9 cellular contexts compared by ENCODE assay signal in the genomic region with DNA sequence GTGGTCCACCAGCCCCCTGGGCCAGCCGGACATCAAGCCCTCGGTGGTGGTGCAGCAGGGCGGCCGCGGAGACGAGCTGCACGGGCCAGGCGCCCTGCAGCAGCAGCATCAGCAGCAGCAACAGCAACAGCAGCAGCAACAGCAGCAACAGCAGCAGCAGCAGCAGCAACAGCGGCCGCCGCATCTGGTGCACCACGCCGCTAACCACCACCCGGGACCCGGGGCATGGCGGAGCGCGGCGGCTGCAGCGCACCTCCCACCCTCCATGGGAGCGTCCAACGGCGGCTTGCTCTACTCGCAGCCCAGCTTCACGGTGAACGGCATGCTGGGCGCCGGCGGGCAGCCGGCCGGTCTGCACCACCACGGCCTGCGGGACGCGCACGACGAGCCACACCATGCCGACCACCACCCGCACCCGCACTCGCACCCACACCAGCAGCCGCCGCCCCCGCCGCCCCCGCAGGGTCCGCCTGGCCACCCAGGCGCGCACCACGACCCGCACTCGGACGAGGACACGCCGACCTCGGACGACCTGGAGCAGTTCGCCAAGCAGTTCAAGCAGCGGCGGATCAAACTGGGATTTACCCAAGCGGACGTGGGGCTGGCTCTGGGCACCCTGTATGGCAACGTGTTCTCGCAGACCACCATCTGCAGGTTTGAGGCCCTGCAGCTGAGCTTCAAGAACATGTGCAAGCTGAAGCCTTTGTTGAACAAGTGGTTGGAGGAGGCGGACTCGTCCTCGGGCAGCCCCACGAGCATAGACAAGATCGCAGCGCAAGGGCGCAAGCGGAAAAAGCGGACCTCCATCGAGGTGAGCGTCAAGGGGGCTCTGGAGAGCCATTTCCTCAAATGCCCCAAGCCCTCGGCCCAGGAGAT. TPM values are rescaled to one million over a fixed set of nuclear protein-coding genes. Genes with fewer than 3 reads are reported as not detected.
DNase-seq lines count a peak whose midpoint lies in the region; ATAC-seq, FAIRE-seq and TF ChIP-seq lines count a peak whose summit lies in the region.
"Had no signal": no experiment of that assay in that cellular context is flagged by ENCODE, and none has a peak within 500 bp of the region (broad histone marks: within the 10 kb centered on the region; RNA-seq: fewer than 3 reads in every experiment).

No MANE protein-coding gene starts in this region.

- WGBS in small intestine, 3 donors = 1 to 3% (median 3%) methylated on average over 66 to 76 of the region's 76 CpGs

- peaks cover 99 to 100% (median 100%) of the 10 kb centered on the region in 11 experiments for H3K27me3 ChIP-seq in BLaER1 treated with 17β-estradiol and CSF1 and Interleukin-3, amounts not matched to agents 10 nM and 100 nM
- peaks cover 38 to 68% of the 10 kb centered on the region in 2 donors for H3K27me3 ChIP-seq in naive thymus-derived CD4-positive, alpha-beta T cell (ENCODE audit: control insufficient read depth in 2 of 2, insufficient read depth in 2 of 2, low read length in 2 of 2)
- H3K27me3 ChIP-seq in small intestine (ENCODE audit: control insufficient read depth in 2 of 2, insufficient read depth in 2 of 2, low read length in 2 of 2) = peaks cover 15 to 49% of the 10 kb centered on the region in 2 donors

- H3K4me1 ChIP-seq in BLaER1 treated with 17β-estradiol and CSF1 and Interleukin-3, amounts not matched to agents 10 nM and 100 nM = peaks cover 16 to 31% (median 25%) of the 10 kb centered on the region in 10 experiments
- H3K4me1 ChIP-seq in naive thymus-derived CD4-positive, alpha-beta T cell (ENCODE audit: control insufficient read depth in 2 of 2, insufficient read depth in 2 of 2, low read length in 2 of 2) = peaks cover 17 to 26% of the 10 kb centered on the region in 2 donors
- peaks cover 0 to 3% of the 10 kb centered on the region in 2 donors for H3K4me1 ChIP-seq in small intestine (ENCODE audit: control insufficient read depth in 2 of 2, insufficient read depth in 1 of 2, low read depth in 1 of 2, low read length in 1 of 2)

- CTCF ChIA-PET in HEK293T (lab: Yijun Ruan, JAX) = interaction anchor here (0.6 kb wide), 3 partner anchors 12 to 1780 kb away, joined by 3 to 9 read pairs (median 4); no protein-coding TSS in a partner anchor
- CTCF ChIA-PET in naive thymus-derived CD4-positive, alpha-beta T cell (lab: Charles Lee) = no interaction called here

- no peak for FAIRE-seq in small intestine (lab: Jason Lieb, UNC)

- DNase-seq in HEK293T (ENCODE audit: extremely low spot score) (no peak), small intestine (no peak), NK-92 (lab: John Stamatoyannopoulos, UW; ENCODE audit: unreplicated experiment) (no peak)
- DNase-seq in activated T-helper 1 cell treated with anti-CD3 and anti-CD28 coated beads, Interleukin-12 subunit alpha, Interleukin-12 subunit beta, Interleukin-2, Interleukin-4 antibody, amounts not matched to agents 30 ng/mL and 10 ng/mL and 1 ng/mL, durations not matched to agents 14 hours and 24 hours and 36 hours (ENCODE audit: low spot score) = no peak
- no peak for DNase-seq in naive thymus-derived CD4-positive, alpha-beta T cell

- no peak overlapping the region for H3K9ac ChIP-seq in BLaER1 treated with 17β-estradiol and CSF1 and Interleukin-3, amounts not matched to agents 10 nM and 100 nM

- H3K4me1 Mint-ChIP-seq in activated T-helper 1 cell treated with anti-CD3 and anti-CD28 coated beads, Interleukin-12 subunit alpha, Interleukin-12 subunit beta, Interleukin-2, Interleukin-4 antibody, amounts not matched to agents 30 ng/mL and 10 ng/mL and 1 ng/mL, durations not matched to agents 14 hours and 24 hours and 36 hours (ENCODE audit: low read depth) = peaks cover 19% of the 10 kb centered on the region
- H3K4me1 Mint-ChIP-seq in naive thymus-derived CD4-positive, alpha-beta T cell = peaks cover 31 to 53% (median 41%) of the 10 kb centered on the region in 7 donors

- H3K4me3 Mint-ChIP-seq in activated T-helper 1 cell treated with anti-CD3 and anti-CD28 coated beads, Interleukin-12 subunit alpha, Interleukin-12 subunit beta, Interleukin-2, Interleukin-4 antibody, amounts not matched to agents 30 ng/mL and 10 ng/mL and 1 ng/mL, durations not matched to agents 14 hours and 24 hours and 36 hours = no peak overlapping the region
- peak overlapping the region; percentile 24 to 92 (median 61) for H3K4me3 Mint-ChIP-seq in naive thymus-derived CD4-positive, alpha-beta T cell

- H4K20me1 ChIP-seq in BLaER1 treated with 17β-estradiol and CSF1 and Interleukin-3, amounts not matched to agents 10 nM and 100 nM = peaks cover 0 to 93% (median 78%) of the 10 kb centered on the region in 11 experiments; a peak in 20 of 22 replicates

- POLR2A ChIA-PET in HEK293T (lab: Yijun Ruan, JAX) = interaction anchor here (0.6 to 1.1 kb wide), 2 partner anchors 58 to 1134 kb away, joined by 3 read pairs; no protein-coding TSS in a partner anchor
- POLR2A ChIA-PET in naive thymus-derived CD4-positive, alpha-beta T cell (lab: Charles Lee) = no interaction called here

- H3K27ac Mint-ChIP-seq in activated T-helper 1 cell treated with anti-CD3 and anti-CD28 coated beads, Interleukin-12 subunit alpha, Interleukin-12 subunit beta, Interleukin-2, Interleukin-4 antibody, amounts not matched to agents 30 ng/mL and 10 ng/mL and 1 ng/mL, durations not matched to agents 14 hours and 24 hours and 36 hours = peak overlapping the region; percentile 18
- peak overlapping the region in 1 of 9 donors; percentile 11 for H3K27ac Mint-ChIP-seq in naive thymus-derived CD4-positive, alpha-beta T cell

- H3K4me2 ChIP-seq in BLaER1 treated with 17β-estradiol and CSF1 and Interleukin-3, amounts not matched to agents 10 nM and 100 nM = peak overlapping the region; percentile 36 to 96 (median 93); a peak in 21 of 22 replicates

- no peaks in the 10 kb centered on the region for H3K36me3 ChIP-seq in BLaER1 treated with 17β-estradiol and CSF1 and Interleukin-3, amounts not matched to agents 10 nM and 100 nM
- no peaks in the 10 kb centered on the region for H3K36me3 ChIP-seq in naive thymus-derived CD4-positive, alpha-beta T cell (ENCODE audit: control insufficient read depth in 2 of 3, insufficient read depth in 3 of 3, low read length in 3 of 3)
- no peaks in the 10 kb centered on the region for H3K36me3 ChIP-seq in small intestine (ENCODE audit: control insufficient read depth in 2 of 2, insufficient read depth in 2 of 2, low read length in 2 of 2)

- peaks cover 0 to 25% (median 10%) of the 10 kb centered on the region in 11 experiments; a peak in 13 of 22 replicates for H3K9me3 ChIP-seq in BLaER1 treated with 17β-estradiol and CSF1 and Interleukin-3, amounts not matched to agents 10 nM and 100 nM (replicated peaks in 1 of 11)
- H3K9me3 ChIP-seq in naive thymus-derived CD4-positive, alpha-beta T cell (ENCODE audit: control insufficient read depth in 2 of 3, low read length in 3 of 3) = no peaks in the 10 kb centered on the region
- H3K9me3 ChIP-seq in small intestine (ENCODE audit: control insufficient read depth, low read depth) = no peaks in the 10 kb centered on the region

- intact Hi-C loops in activated T-helper 1 cell treated with anti-CD3 and anti-CD28 coated beads, Interleukin-12 subunit alpha, Interleukin-12 subunit beta, Interleukin-2, Interleukin-4 antibody, amounts not matched to agents 30 ng/mL and 10 ng/mL and 1 ng/mL, durations not matched to agents 14 hours and 24 hours and 36 hours (cut with micrococcal nuclease) = no loop called here
- intact Hi-C loops in naive thymus-derived CD4-positive, alpha-beta T cell (cut with micrococcal nuclease) = loop anchor here in 1 of 2 donors (10.0 kb wide), 1 partner anchor 1911 kb away; the partner anchor contains the start of gene KLHL32

- H3K27me3 Mint-ChIP-seq in activated T-helper 1 cell treated with anti-CD3 and anti-CD28 coated beads, Interleukin-12 subunit alpha, Interleukin-12 subunit beta, Interleukin-2, Interleukin-4 antibody, amounts not matched to agents 30 ng/mL and 10 ng/mL and 1 ng/mL, durations not matched to agents 14 hours and 24 hours and 36 hours (ENCODE audit: insufficient read depth) = peaks cover 82% of the 10 kb centered on the region
- peaks cover 76 to 88% (median 86%) of the 10 kb centered on the region in 5 donors for H3K27me3 Mint-ChIP-seq in naive thymus-derived CD4-positive, alpha-beta T cell

- H3K4me3 ChIP-seq in BLaER1 treated with 17β-estradiol and CSF1 and Interleukin-3, amounts not matched to agents 10 nM and 100 nM = peak overlapping the region in 9 of 10 experiments; percentile 6 to 69 (median 32); a peak in 11 of 20 replicates
- H3K4me3 ChIP-seq in naive thymus-derived CD4-positive, alpha-beta T cell (ENCODE audit: low read length) = no peak overlapping the region
- peak overlapping the region in 1 of 2 donors; percentile 61 for H3K4me3 ChIP-seq in small intestine (ENCODE audit: low read depth in 1 of 2, low read length in 2 of 2)

- H3K27ac ChIP-seq in BLaER1 treated with 17β-estradiol and CSF1 and Interleukin-3, amounts not matched to agents 10 nM and 100 nM = no peak overlapping the region
- no peak overlapping the region for H3K27ac ChIP-seq in naive thymus-derived CD4-positive, alpha-beta T cell (ENCODE audit: low read depth, low read length)
- no peak overlapping the region for H3K27ac ChIP-seq in small intestine (ENCODE audit: low read depth in 1 of 2, low read length in 1 of 2)

- no peaks in the 10 kb centered on the region for H3K9me3 Mint-ChIP-seq in activated T-helper 1 cell treated with anti-CD3 and anti-CD28 coated beads, Interleukin-12 subunit alpha, Interleukin-12 subunit beta, Interleukin-2, Interleukin-4 antibody, amounts not matched to agents 30 ng/mL and 10 ng/mL and 1 ng/mL, durations not matched to agents 14 hours and 24 hours and 36 hours
- peaks cover 0 to 16% (median 1%) of the 10 kb centered on the region in 11 donors for H3K9me3 Mint-ChIP-seq in naive thymus-derived CD4-positive, alpha-beta T cell

- peaks cover 3% of the 10 kb centered on the region for H3K36me3 Mint-ChIP-seq in activated T-helper 1 cell treated with anti-CD3 and anti-CD28 coated beads, Interleukin-12 subunit alpha, Interleukin-12 subunit beta, Interleukin-2, Interleukin-4 antibody, amounts not matched to agents 30 ng/mL and 10 ng/mL and 1 ng/mL, durations not matched to agents 14 hours and 24 hours and 36 hours (ENCODE audit: low read depth)
- H3K36me3 Mint-ChIP-seq in naive thymus-derived CD4-positive, alpha-beta T cell = peaks cover 0 to 4% (median 0%) of the 10 kb centered on the region in 5 donors

- no peak for ATAC-seq in naive thymus-derived CD4-positive, alpha-beta T cell
- ATAC-seq in GM19467 (IDR thresholded peaks at IDR 0.05; ENCODE audit: unreplicated experiment) = no peak
- no peak for ATAC-seq in GM21360 (IDR thresholded peaks at IDR 0.05; ENCODE audit: unreplicated experiment)
- ATAC-seq: HCT116 had no signal

TF ChIP-seq in HEK293T, 16 proteins besides CTCF, POLR2A, EP300 and RAD21:
- TF ChIP-seq L3MBTL2 (conservative IDR thresholded peaks at IDR 0.05) = peak; percentile 87
- TF ChIP-seq FOXM1 (IDR thresholded peaks at IDR 0.05; ENCODE audit: borderline replicate concordance) = no peak

RNA-seq across cellular contexts. Expression of gene POU3F2, which starts 1.0 kb away (rescaled TPM):
- not detected in 2 replicates for total RNA-seq in activated T-helper 1 cell treated with anti-CD3 and anti-CD28 coated beads, Interleukin-12 subunit alpha, Interleukin-12 subunit beta, Interleukin-2, Interleukin-4 antibody, amounts not matched to agents 30 ng/mL and 10 ng/mL and 1 ng/mL, durations not matched to agents 14 hours and 24 hours and 36 hours
- not detected for total RNA-seq in naive thymus-derived CD4-positive, alpha-beta T cell
- not detected for polyA plus RNA-seq in naive thymus-derived CD4-positive, alpha-beta T cell
- polyA plus RNA-seq in small intestine = not detected
